In the genomic region with DNA sequence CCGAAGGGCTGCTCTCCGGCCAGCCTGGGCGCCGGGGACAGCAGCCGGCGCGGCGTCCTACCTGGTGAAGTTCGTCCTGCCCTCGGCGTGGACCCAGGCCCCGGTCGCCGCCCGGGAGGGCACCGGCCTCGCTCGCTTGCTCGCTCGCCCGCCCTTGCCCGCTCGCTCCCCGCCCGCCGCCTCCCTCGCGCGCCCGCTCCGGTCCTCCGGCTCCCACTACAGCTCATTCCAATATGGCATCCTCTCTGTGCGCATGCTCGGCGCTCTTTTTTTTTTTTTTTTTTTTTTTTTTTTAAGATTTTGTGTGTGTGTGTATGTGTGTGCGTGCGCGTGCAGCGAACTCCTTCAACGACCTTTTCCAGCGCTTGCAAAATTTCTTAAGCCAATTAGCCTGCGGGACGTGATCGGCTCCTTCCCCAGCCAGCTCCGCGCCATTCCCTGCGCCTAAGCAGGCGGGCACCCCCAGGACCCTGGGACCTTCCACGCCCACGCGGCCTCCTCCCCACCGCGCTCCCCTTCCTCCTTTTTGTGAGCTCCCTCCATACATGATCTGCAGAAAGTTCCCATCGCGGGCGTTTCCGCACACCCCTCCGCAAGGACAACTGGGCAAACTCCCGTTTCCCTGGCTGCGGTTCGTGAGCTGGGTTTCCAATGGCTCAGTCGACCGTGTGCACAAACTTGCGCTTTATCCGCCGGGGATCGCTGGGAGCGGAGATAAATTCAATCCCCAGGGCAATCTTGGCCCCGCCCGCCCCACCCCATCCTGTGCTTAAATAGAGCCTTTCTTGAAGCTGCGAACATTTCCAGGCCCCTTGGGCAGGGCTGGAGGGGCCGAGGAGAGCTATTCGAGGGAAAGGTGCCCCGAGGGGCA, we compare ENCODE assay signal across 7 cellular contexts. TPM values are rescaled to one million over a fixed set of nuclear protein-coding genes. Genes with fewer than 3 reads are reported as not detected.
DNase-seq lines count a peak whose midpoint lies in the region; ATAC-seq and TF ChIP-seq lines count a peak whose summit lies in the region.

A gene (minus strand): TSS at position 235 of the 871 bp plus-strand sequence. CDS start 29,136 bp downstream, outside the sequence.

- H3K36me3 ChIP-seq in esophagus muscularis mucosa (no peaks in the 10 kb centered on the region), mucosa of rectum (ENCODE audit: control insufficient read depth in 2 of 2, insufficient read depth in 2 of 2, low read length in 2 of 2) (no peaks in the 10 kb centered on the region)

- peak within 1 kb of the TSS; percentile 81 to 88 (median 84) for H3K27ac ChIP-seq in esophagus muscularis mucosa (replicated peaks in 1 of 4)
- H3K27ac ChIP-seq in mucosa of rectum (ENCODE audit: low read depth in 2 of 2, low read length in 2 of 2): peak within 1 kb of the TSS; percentile 47 to 70
- H3K27ac ChIP-seq in substantia nigra (ENCODE audit: low read depth, low read length, poor library complexity, severe bottlenecking): peak within 1 kb of the TSS; percentile 79

- no peak for TF ChIP-seq POLR2A in esophagus muscularis mucosa (IDR thresholded peaks at IDR 0.05; ENCODE audit: low read depth)

- TF ChIP-seq EP300 in esophagus muscularis mucosa (IDR thresholded peaks at IDR 0.05): no peak

- DNase-seq in NCI-H774 (lab: John Stamatoyannopoulos, UW) (peak; percentile 6), esophagus muscularis mucosa (ENCODE audit: extremely low spot score) (no peak), substantia nigra (lab: John Stamatoyannopoulos, UW) (peak in 44 of 49 donors; percentile 24 to 81 (median 58))
- peak; percentile 71 to 74 for DNase-seq in activated T-cell treated with anti-CD3 and anti-CD28 coated beads, Interleukin-2, amount 50 U/mL, for 48 hours

- H3K4me3 ChIP-seq in esophagus muscularis mucosa (peak within 1 kb of the TSS; percentile 61 to 89 (median 82)), mucosa of rectum (ENCODE audit: low read length in 2 of 2) (peak within 1 kb of the TSS; percentile 64 to 72)

- peak; percentile 45 for ATAC-seq in GM18511 (IDR thresholded peaks at IDR 0.05; ENCODE audit: unreplicated experiment)
- peak; percentile 44 for ATAC-seq in HG02885 (IDR thresholded peaks at IDR 0.05; ENCODE audit: poor library complexity, unreplicated experiment)

- H3K9me3 ChIP-seq in esophagus muscularis mucosa (no peaks in the 10 kb centered on the region), mucosa of rectum (ENCODE audit: control insufficient read depth in 2 of 2, low read length in 2 of 2) (no peaks in the 10 kb centered on the region)

- TF ChIP-seq CTCF in esophagus muscularis mucosa (IDR thresholded peaks at IDR 0.05): peak in 1 of 3 experiments; percentile 20

- peaks cover 0 to 23% (median 11%) of the 10 kb centered on the region in 4 donors for H3K27me3 ChIP-seq in esophagus muscularis mucosa
- peaks cover 3 to 7% of the 10 kb centered on the region in 2 donors for H3K27me3 ChIP-seq in mucosa of rectum (ENCODE audit: control insufficient read depth in 2 of 2, insufficient read depth in 2 of 2, low read length in 2 of 2)

- H3K4me1 ChIP-seq in esophagus muscularis mucosa (peaks cover 33 to 58% (median 54%) of the 10 kb centered on the region in 4 donors), mucosa of rectum (ENCODE audit: control insufficient read depth in 2 of 2, insufficient read depth in 2 of 2, low read length in 2 of 2) (peaks cover 0 to 2% of the 10 kb centered on the region in 2 donors)

- intact Hi-C loops in esophagus muscularis mucosa (cut with DNase I): loop anchor here (5.0 to 10.0 kb wide), 3 partner anchors 286 to 624 kb away; no protein-coding TSS in a partner anchor

- peak within 1 kb of the TSS; percentile 59 to 63 for H3K9ac ChIP-seq in mucosa of rectum (ENCODE audit: low read depth in 1 of 2, low read length in 2 of 2)

- under 1% methylated on average over 56 of the region's 74 CpGs for WGBS in esophagus muscularis mucosa

RNA-seq across cellular contexts. Expression of the gene that starts here (rescaled TPM):
- total RNA-seq in esophagus muscularis mucosa: 10 to 100 TPM in 3 of 4 donors, 1 to 10 TPM in 1; 7.6 to 15.4 (median 10.8) TPM
